Comparison of ENCODE assay signal across 2 cellular contexts in the genomic region with DNA sequence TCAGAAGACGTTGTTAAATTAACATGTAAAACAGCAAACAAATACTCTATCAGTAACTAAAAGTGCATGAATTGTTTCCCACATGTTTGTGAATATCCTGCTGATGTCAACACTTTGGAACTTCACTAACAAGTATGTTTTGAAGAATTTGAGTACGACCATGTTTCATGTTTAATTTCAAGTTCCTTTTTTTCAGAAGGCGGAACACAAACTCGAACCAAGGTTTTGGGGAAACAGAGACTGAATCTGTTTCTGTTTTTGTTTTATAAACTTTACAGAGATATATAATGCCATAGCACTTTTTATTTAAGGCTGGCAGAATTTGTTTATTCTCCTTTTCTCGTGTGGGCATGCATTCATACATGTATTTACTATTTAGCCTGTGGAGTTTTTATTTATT.
TF ChIP-seq lines count a peak whose summit lies in the region.

No MANE protein-coding gene starts in this region.

TF ChIP-seq in SK-N-SH, 30 proteins besides CTCF, POLR2A, EP300 and RAD21 (continued from another document):
- TF ChIP-seq CHD2 (IDR thresholded peaks at IDR 0.05; ENCODE audit: low read length, partially characterized antibody) (no peak), FOXM1 (IDR thresholded peaks at IDR 0.05; ENCODE audit: low read depth) (no peak), ELF1 (IDR thresholded peaks at IDR 0.05) (no peak), EZH2phosphoT487 (IDR thresholded peaks at IDR 0.05; ENCODE audit: borderline replicate concordance, low read depth) (no peak), SIN3A (IDR thresholded peaks at IDR 0.05; ENCODE audit: borderline replicate concordance, low read depth, low read length) (no peak), MXI1 (IDR thresholded peaks at IDR 0.05; ENCODE audit: low read depth, low read length) (no peak), NRF1 (IDR thresholded peaks at IDR 0.05; ENCODE audit: low read depth, low read length) (no peak), REST (IDR thresholded peaks at IDR 0.05; ENCODE audit: low read depth, low read length) (no peak), RFX5 (IDR thresholded peaks at IDR 0.05; ENCODE audit: low read length) (no peak), YY1 (IDR thresholded peaks at IDR 0.05; ENCODE audit: low read depth) (no peak), FOXJ3 (CRISPR knock-in tag; IDR thresholded peaks at IDR 0.05) (no peak), TAF1 (IDR thresholded peaks at IDR 0.05; ENCODE audit: borderline replicate concordance, low read depth, low read length) (no peak), TEAD4 (IDR thresholded peaks at IDR 0.05; ENCODE audit: borderline replicate concordance, insufficient read depth) (no peak), GABPA (IDR thresholded peaks at IDR 0.05; ENCODE audit: low read depth) (no peak)
- TF ChIP-seq, protein P1, sequence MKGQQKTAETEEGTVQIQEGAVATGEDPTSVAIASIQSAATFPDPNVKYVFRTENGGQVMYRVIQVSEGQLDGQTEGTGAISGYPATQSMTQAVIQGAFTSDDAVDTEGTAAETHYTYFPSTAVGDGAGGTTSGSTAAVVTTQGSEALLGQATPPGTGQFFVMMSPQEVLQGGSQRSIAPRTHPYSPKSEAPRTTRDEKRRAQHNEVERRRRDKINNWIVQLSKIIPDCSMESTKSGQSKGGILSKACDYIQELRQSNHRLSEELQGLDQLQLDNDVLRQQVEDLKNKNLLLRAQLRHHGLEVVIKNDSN (IDR thresholded peaks at IDR 0.05; ENCODE audit: borderline replicate concordance, low read depth), result no peak

TF ChIP-seq in WTC11, 78 proteins besides CTCF, POLR2A, EP300 and RAD21 (continued from another document):
- TF ChIP-seq, protein P2, sequence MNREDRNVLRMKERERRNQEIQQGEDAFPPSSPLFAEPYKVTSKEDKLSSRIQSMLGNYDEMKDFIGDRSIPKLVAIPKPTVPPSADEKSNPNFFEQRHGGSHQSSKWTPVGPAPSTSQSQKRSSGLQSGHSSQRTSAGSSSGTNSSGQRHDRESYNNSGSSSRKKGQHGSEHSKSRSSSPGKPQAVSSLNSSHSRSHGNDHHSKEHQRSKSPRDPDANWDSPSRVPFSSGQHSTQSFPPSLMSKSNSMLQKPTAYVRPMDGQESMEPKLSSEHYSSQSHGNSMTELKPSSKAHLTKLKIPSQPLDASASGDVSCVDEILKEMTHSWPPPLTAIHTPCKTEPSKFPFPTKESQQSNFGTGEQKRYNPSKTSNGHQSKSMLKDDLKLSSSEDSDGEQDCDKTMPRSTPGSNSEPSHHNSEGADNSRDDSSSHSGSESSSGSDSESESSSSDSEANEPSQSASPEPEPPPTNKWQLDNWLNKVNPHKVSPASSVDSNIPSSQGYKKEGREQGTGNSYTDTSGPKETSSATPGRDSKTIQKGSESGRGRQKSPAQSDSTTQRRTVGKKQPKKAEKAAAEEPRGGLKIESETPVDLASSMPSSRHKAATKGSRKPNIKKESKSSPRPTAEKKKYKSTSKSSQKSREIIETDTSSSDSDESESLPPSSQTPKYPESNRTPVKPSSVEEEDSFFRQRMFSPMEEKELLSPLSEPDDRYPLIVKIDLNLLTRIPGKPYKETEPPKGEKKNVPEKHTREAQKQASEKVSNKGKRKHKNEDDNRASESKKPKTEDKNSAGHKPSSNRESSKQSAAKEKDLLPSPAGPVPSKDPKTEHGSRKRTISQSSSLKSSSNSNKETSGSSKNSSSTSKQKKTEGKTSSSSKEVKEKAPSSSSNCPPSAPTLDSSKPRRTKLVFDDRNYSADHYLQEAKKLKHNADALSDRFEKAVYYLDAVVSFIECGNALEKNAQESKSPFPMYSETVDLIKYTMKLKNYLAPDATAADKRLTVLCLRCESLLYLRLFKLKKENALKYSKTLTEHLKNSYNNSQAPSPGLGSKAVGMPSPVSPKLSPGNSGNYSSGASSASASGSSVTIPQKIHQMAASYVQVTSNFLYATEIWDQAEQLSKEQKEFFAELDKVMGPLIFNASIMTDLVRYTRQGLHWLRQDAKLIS (CRISPR knock-in tag; IDR thresholded peaks at IDR 0.05; ENCODE audit: borderline replicate concordance), result no peak
- TF ChIP-seq, protein P3, sequence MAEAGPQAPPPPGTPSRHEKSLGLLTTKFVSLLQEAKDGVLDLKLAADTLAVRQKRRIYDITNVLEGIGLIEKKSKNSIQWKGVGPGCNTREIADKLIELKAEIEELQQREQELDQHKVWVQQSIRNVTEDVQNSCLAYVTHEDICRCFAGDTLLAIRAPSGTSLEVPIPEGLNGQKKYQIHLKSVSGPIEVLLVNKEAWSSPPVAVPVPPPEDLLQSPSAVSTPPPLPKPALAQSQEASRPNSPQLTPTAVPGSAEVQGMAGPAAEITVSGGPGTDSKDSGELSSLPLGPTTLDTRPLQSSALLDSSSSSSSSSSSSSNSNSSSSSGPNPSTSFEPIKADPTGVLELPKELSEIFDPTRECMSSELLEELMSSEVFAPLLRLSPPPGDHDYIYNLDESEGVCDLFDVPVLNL (CRISPR knock-in tag; IDR thresholded peaks at IDR 0.05; ENCODE audit: borderline replicate concordance, low read depth), result no peak
